Comparison of ENCODE assay signal across 27 cellular contexts in genomic region chr1:19738106-19738505, GRCh38.
DNase-seq lines count a peak whose midpoint lies in the region; ATAC-seq, FAIRE-seq and TF ChIP-seq lines count a peak whose summit lies in the region.
"Had no signal": no experiment of that assay in that cellular context is flagged by ENCODE, and none has a peak within 500 bp of the region (broad histone marks: within the 10 kb centered on the region; RNA-seq: fewer than 3 reads in every experiment).

No MANE protein-coding gene starts in this region.

- no peaks in the 10 kb centered on the region for H3K4me1 Mint-ChIP-seq in natural killer cell
- H3K4me1 Mint-ChIP-seq: B cell; naive thymus-derived CD8-positive, alpha-beta T cell; stimulated activated memory B cell treated with anti-CD40 and anti-IgM and Interleukin-4, amounts not matched to agents 10 μg/mL and 1 μg/mL and 100 μg/mL, for 72 hours; WTC11 had no signal

- H3K27me3 Mint-ChIP-seq in natural killer cell (ENCODE audit: low read depth in 2 of 2) = no peaks in the 10 kb centered on the region
- H3K27me3 Mint-ChIP-seq: B cell; naive thymus-derived CD8-positive, alpha-beta T cell; stimulated activated memory B cell treated with anti-CD40 and anti-IgM and Interleukin-4, amounts not matched to agents 10 μg/mL and 1 μg/mL and 100 μg/mL, for 72 hours had no signal

- H3K4me3 Mint-ChIP-seq in natural killer cell = no peak overlapping the region
- H3K4me3 Mint-ChIP-seq: B cell; CD8-positive, alpha-beta T cell; naive thymus-derived CD8-positive, alpha-beta T cell; stimulated activated memory B cell treated with anti-CD40 and anti-IgM and Interleukin-4, amounts not matched to agents 10 μg/mL and 1 μg/mL and 100 μg/mL, for 72 hours; WTC11 had no signal

- no peak overlapping the region for H2AFZ ChIP-seq in neural cell (ENCODE audit: low read depth, low read length)

- TF ChIP-seq CTCF in right atrium auricular region (IDR thresholded peaks at IDR 0.05) (no peak), bronchial epithelial cell (IDR thresholded peaks at IDR 0.05; ENCODE audit: insufficient read depth, low read length, severe bottlenecking) (no peak), neural cell (IDR thresholded peaks at IDR 0.05; ENCODE audit: poor library complexity, severe bottlenecking) (no peak), natural killer cell (IDR thresholded peaks at IDR 0.05) (no peak)

- no peaks in the 10 kb centered on the region for H3F3A ChIP-seq in neural cell (ENCODE audit: insufficient read depth, low read length, poor library complexity, severe bottlenecking)

- H3K4me2 ChIP-seq in neural cell (ENCODE audit: low read length) = no peak overlapping the region
- H3K4me2 ChIP-seq: A549 had no signal

- H3K36me3 ChIP-seq in right atrium auricular region (no peaks in the 10 kb centered on the region), bronchial epithelial cell (ENCODE audit: control insufficient read depth, insufficient read depth, low read length) (no peaks in the 10 kb centered on the region), neural cell (ENCODE audit: insufficient read depth, low read length) (no peaks in the 10 kb centered on the region)
- peaks cover 19% of the 10 kb centered on the region for H3K36me3 ChIP-seq in effector memory CD4-positive, alpha-beta T cell (ENCODE audit: control insufficient read depth, insufficient read depth, low read length)
- H3K36me3 ChIP-seq: cardiac muscle cell, ovary had no signal

- intact Hi-C loops in left ventricle myocardium superior (cut with micrococcal nuclease) (no loop called here), natural killer cell (cut with micrococcal nuclease) (no loop called here)

- no peak overlapping the region for H3K27ac ChIP-seq in right atrium auricular region
- H3K27ac ChIP-seq in neural cell (ENCODE audit: low read length) = peak overlapping the region; percentile 24
- H3K27ac ChIP-seq in effector memory CD4-positive, alpha-beta T cell (ENCODE audit: insufficient read depth, low read length, poor library complexity, severe bottlenecking) = no peak overlapping the region
- H3K27ac ChIP-seq: A549, cardiac muscle cell, esophagus squamous epithelium, left lung, ovary, suprapubic skin, vagina had no signal

- DNase-seq in left ventricle myocardium superior (peak; percentile 45), right atrium auricular region (ENCODE audit: low spot score) (no peak), bronchial epithelial cell (ENCODE audit: low read depth) (no peak), NCI-H2196 treated with DMSO at 0.1 percent for 48 hours (lab: John Stamatoyannopoulos, UW; ENCODE audit: unreplicated experiment) (no peak), natural killer cell (no peak)
- no peak for DNase-seq in effector memory CD4-positive, alpha-beta T cell
- DNase-seq: activated CD4-positive, alpha-beta T cell treated with anti-CD3 and anti-CD28 coated beads, Interleukin-2, amount 50 U/mL, for 4 hours; activated naive CD4-positive, alpha-beta T cell treated with anti-CD3 and anti-CD28 coated beads, Interleukin-2, amount 50 U/mL, for 16 hours; amniotic stem cell; CD8-positive, alpha-beta T cell; esophagus squamous epithelium; foreskin melanocyte; left lung; naive thymus-derived CD8-positive, alpha-beta T cell; NK-92 treated with Interleukin-12 subunit alpha and Interleukin-12 subunit beta, amount 100 ng/mL, for 24 hours; ovary; stimulated activated CD4-positive, alpha-beta T cell treated with anti-CD3 and anti-CD28 coated beads, Interleukin-4, amount 100 ng/mL, for 4 hours had no signal

- ATAC-seq in left ventricle myocardium superior = no peak
- ATAC-seq in GM19023 (IDR thresholded peaks at IDR 0.05; ENCODE audit: unreplicated experiment) = no peak
- ATAC-seq in natural killer cell = no peak
- ATAC-seq: A549; CD8-positive, alpha-beta T cell; left lung; naive thymus-derived CD8-positive, alpha-beta T cell; Panc1; stimulated activated memory B cell treated with anti-CD40 and anti-IgM and Interleukin-4, amounts not matched to agents 10 μg/mL and 1 μg/mL and 100 μg/mL, for 72 hours had no signal

- TF ChIP-seq EP300 in neural cell (conservative IDR thresholded peaks at IDR 0.05; ENCODE audit: poor library complexity, severe bottlenecking) = no peak

- H3K9ac ChIP-seq in neural cell (ENCODE audit: low read length) = no peak overlapping the region

- H3K27ac Mint-ChIP-seq in natural killer cell = no peak overlapping the region
- H3K27ac Mint-ChIP-seq: B cell; CD8-positive, alpha-beta T cell; naive thymus-derived CD8-positive, alpha-beta T cell; stimulated activated memory B cell treated with anti-CD40 and anti-IgM and Interleukin-4, amounts not matched to agents 10 μg/mL and 1 μg/mL and 100 μg/mL, for 72 hours; WTC11 had no signal

- H3K9me2 ChIP-seq in neural cell (ENCODE audit: insufficient read depth, low read length) = no peaks in the 10 kb centered on the region

- FAIRE-seq in bronchial epithelial cell (lab: Jason Lieb, UNC) = peak; percentile 75
- FAIRE-seq: A549 had no signal

- H3K79me2 ChIP-seq in neural cell (replicated peaks; ENCODE audit: insufficient read depth, low read length) = no peaks in the 10 kb centered on the region

- no peaks in the 10 kb centered on the region for H4K20me1 ChIP-seq in neural cell (ENCODE audit: insufficient read depth)

- H3K27me3 ChIP-seq in right atrium auricular region (no peaks in the 10 kb centered on the region), bronchial epithelial cell (ENCODE audit: control insufficient read depth, insufficient read depth, low read length) (no peaks in the 10 kb centered on the region), neural cell (ENCODE audit: insufficient read depth, low read depth, low read length) (no peaks in the 10 kb centered on the region)
- no peaks in the 10 kb centered on the region for H3K27me3 ChIP-seq in effector memory CD4-positive, alpha-beta T cell (replicated peaks; ENCODE audit: control insufficient read depth, insufficient read depth, low read length, poor library complexity, severe bottlenecking)
- H3K27me3 ChIP-seq: esophagus squamous epithelium, left lung, ovary, suprapubic skin, vagina had no signal

- peaks cover 0 to 23% of the 10 kb centered on the region in 2 donors for H3K4me1 ChIP-seq in right atrium auricular region
- no peaks in the 10 kb centered on the region for H3K4me1 ChIP-seq in effector memory CD4-positive, alpha-beta T cell (ENCODE audit: control insufficient read depth, insufficient read depth, low read length, poor library complexity, severe bottlenecking)
- H3K4me1 ChIP-seq: A549, esophagus squamous epithelium, left lung had no signal

- no peak for TF ChIP-seq RAD21 in neural cell (conservative IDR thresholded peaks at IDR 0.05)

- H3K36me3 Mint-ChIP-seq in natural killer cell = no peaks in the 10 kb centered on the region

- no peaks in the 10 kb centered on the region for H3K9me3 Mint-ChIP-seq in natural killer cell
- H3K9me3 Mint-ChIP-seq: CD8-positive, alpha-beta T cell had no signal

- H3K4me3 ChIP-seq in right atrium auricular region (no peak overlapping the region), bronchial epithelial cell (ENCODE audit: low read depth, low read length) (no peak overlapping the region), neural cell (ENCODE audit: low read length) (no peak overlapping the region)
- H3K4me3 ChIP-seq in effector memory CD4-positive, alpha-beta T cell (ENCODE audit: insufficient read depth, low read depth, low read length, poor library complexity, severe bottlenecking) = no peak overlapping the region
- H3K4me3 ChIP-seq: A549, cardiac muscle cell, esophagus squamous epithelium, left lung, ovary, suprapubic skin, vagina had no signal

- H3K9me3 ChIP-seq in right atrium auricular region (peaks cover 0 to 5% of the 10 kb centered on the region in 2 donors), neural cell (ENCODE audit: low read length) (no peaks in the 10 kb centered on the region)
- no peaks in the 10 kb centered on the region for H3K9me3 ChIP-seq in effector memory CD4-positive, alpha-beta T cell (ENCODE audit: control insufficient read depth, low read length)
- H3K9me3 ChIP-seq: A549, left lung, ovary, suprapubic skin, vagina had no signal

TF ChIP-seq in neural cell, 6 proteins besides CTCF, POLR2A, EP300 and RAD21:
- TF ChIP-seq POLR2AphosphoS5 (IDR thresholded peaks at IDR 0.05) (no peak), REST (IDR thresholded peaks at IDR 0.05; ENCODE audit: borderline replicate concordance) (no peak), MXI1 (conservative IDR thresholded peaks at IDR 0.05; ENCODE audit: poor library complexity, severe bottlenecking) (no peak), TAF1 (IDR thresholded peaks at IDR 0.05; ENCODE audit: low read depth) (no peak), SMC3 (conservative IDR thresholded peaks at IDR 0.05; ENCODE audit: poor library complexity) (no peak)
